8 cellular contexts compared by ENCODE assay signal in genomic region chr3:189947948-189948723, GRCh38.
DNase-seq lines count a peak whose midpoint lies in the region; ATAC-seq and TF ChIP-seq lines count a peak whose summit lies in the region.

No MANE protein-coding gene starts in this region.

- H3K9me3 ChIP-seq in OCI-LY7 (ENCODE audit: low read length) (no peaks in the 10 kb centered on the region), esophagus squamous epithelium (no peaks in the 10 kb centered on the region), upper lobe of left lung (no peaks in the 10 kb centered on the region)

- CTCF ChIA-PET in OCI-LY7 (lab: Charles Lee; ENCODE audit: unreplicated experiment) = no interaction called here

- H2AFZ ChIP-seq in GM23338 (no peak overlapping the region), OCI-LY7 (ENCODE audit: low read length) (peak overlapping the region; percentile 8; the same call in 1 of the 2 replicates)

- no peaks in the 10 kb centered on the region for H3F3A ChIP-seq in GM23338 (replicated peaks; ENCODE audit: low read depth)

- H3K36me3 ChIP-seq in GM23338 (ENCODE audit: insufficient read depth) (no peaks in the 10 kb centered on the region), OCI-LY7 (ENCODE audit: insufficient read depth, low read length) (no peaks in the 10 kb centered on the region), esophagus squamous epithelium (no peaks in the 10 kb centered on the region), upper lobe of left lung (no peaks in the 10 kb centered on the region)

- POLR2A ChIA-PET in OCI-LY7 (lab: Charles Lee) = interaction anchor here (0.5 kb wide), 1 partner anchor 185 kb away, joined by 3 read pairs; no protein-coding TSS in a partner anchor

- 13 to 25% methylated on average over 6 of the region's 6 CpGs for WGBS in esophagus squamous epithelium, 2 donors
- WGBS in upper lobe of left lung, 2 donors = 33 to 40% methylated on average over 6 of the region's 6 CpGs

- H3K9me2 ChIP-seq in GM23338 (ENCODE audit: insufficient read depth) (no peaks in the 10 kb centered on the region), OCI-LY7 (ENCODE audit: insufficient read depth, low read length) (no peaks in the 10 kb centered on the region)

- H3K4me1 Mint-ChIP-seq in GM23338 = no peaks in the 10 kb centered on the region

- no peaks in the 10 kb centered on the region for H3K4me1 ChIP-seq in GM23338 (ENCODE audit: insufficient read depth)
- no peaks in the 10 kb centered on the region for H3K4me1 ChIP-seq in OCI-LY7 (ENCODE audit: insufficient read depth, low read length, poor library complexity, severe bottlenecking)
- peaks cover 9 to 58% (median 11%) of the 10 kb centered on the region in 3 donors for H3K4me1 ChIP-seq in esophagus squamous epithelium
- H3K4me1 ChIP-seq in upper lobe of left lung = peaks cover 0 to 5% (median 0%) of the 10 kb centered on the region in 4 donors

- no peaks in the 10 kb centered on the region for H3K27me3 ChIP-seq in GM23338 (ENCODE audit: insufficient read depth)
- H3K27me3 ChIP-seq in esophagus squamous epithelium = no peaks in the 10 kb centered on the region
- no peaks in the 10 kb centered on the region for H3K27me3 ChIP-seq in upper lobe of left lung

- no peaks in the 10 kb centered on the region for H3K9me3 Mint-ChIP-seq in GM23338

- peak; percentile 11 for DNase-seq in DMS79 (lab: John Stamatoyannopoulos, UW)
- peak; percentile 67 for DNase-seq in GM23338 (ENCODE audit: low spot score)
- peak; percentile 31 for DNase-seq in OCI-LY7 (ENCODE audit: low spot score)
- no peak for DNase-seq in esophagus squamous epithelium (lab: John Stamatoyannopoulos, UW)
- no peak for DNase-seq in upper lobe of left lung
- DNase-seq in cerebellar nuclear complex (lab: John Stamatoyannopoulos, UW) = no peak
- DNase-seq in GM19238 (ENCODE audit: insufficient read length, low spot score) = no peak
- no peak for DNase-seq in stimulated activated CD4-positive, alpha-beta T cell treated with anti-CD3 and anti-CD28 coated beads, Interleukin-15, amount 100 ng/mL, for 24 hours

- H3K36me3 Mint-ChIP-seq in GM23338 (ENCODE audit: low read depth) = no peaks in the 10 kb centered on the region

- intact Hi-C loops in OCI-LY7 (cut with micrococcal nuclease; ENCODE audit: unreplicated experiment) (loop anchor here (1.0 kb wide), 1 partner anchor 676 kb away; no protein-coding TSS in a partner anchor), esophagus squamous epithelium (cut with DNase I) (loop anchor here (10.0 kb wide), 1 partner anchor 153 kb away; no protein-coding TSS in a partner anchor)

- H3K27ac ChIP-seq in GM23338 (ENCODE audit: low read depth) (no peak overlapping the region), OCI-LY7 (ENCODE audit: low read depth, low read length, poor library complexity, severe bottlenecking) (no peak overlapping the region), esophagus squamous epithelium (peak overlapping the region in 3 of 4 donors; percentile 68 to 93 (median 69)), upper lobe of left lung (no peak overlapping the region)

- H3K4me2 ChIP-seq in GM23338 (no peak overlapping the region), OCI-LY7 (ENCODE audit: low read length) (no peak overlapping the region)

- peak; percentile 39; the same call in 2 of the 3 replicates for ATAC-seq in GM23338
- no peak for ATAC-seq in upper lobe of left lung (ENCODE audit: low FRiP score in 2 of 2)

- peak; percentile 72 to 88 for TF ChIP-seq CTCF in GM23338 (conservative IDR thresholded peaks at IDR 0.05; ENCODE audit: low read depth in 2 of 2)
- TF ChIP-seq CTCF in OCI-LY7 (conservative IDR thresholded peaks at IDR 0.05; ENCODE audit: low read length) = peak; percentile 79
- TF ChIP-seq CTCF in esophagus squamous epithelium (IDR thresholded peaks at IDR 0.05) = peak; percentile 16 to 79 (median 52)
- peak in 4 of 6 experiments; percentile 18 to 42 (median 34) for TF ChIP-seq CTCF in upper lobe of left lung (IDR thresholded peaks at IDR 0.05)

- H3K79me2 ChIP-seq in GM23338 (replicated peaks; ENCODE audit: insufficient read depth) (no peaks in the 10 kb centered on the region), OCI-LY7 (ENCODE audit: insufficient read depth, low read depth, low read length) (no peaks in the 10 kb centered on the region)

- no peak overlapping the region for H3K27ac Mint-ChIP-seq in GM23338

- H3K4me3 ChIP-seq in GM23338 = no peak overlapping the region
- H3K4me3 ChIP-seq in OCI-LY7 (ENCODE audit: low read depth, low read length, poor library complexity, severe bottlenecking) = no peak overlapping the region
- H3K4me3 ChIP-seq in esophagus squamous epithelium = no peak overlapping the region
- no peak overlapping the region for H3K4me3 ChIP-seq in upper lobe of left lung

- BruUV-seq in OCI-LY7 (replicated peaks; lab: Mats Ljungman, UMichigan) = no TSS peak

- TF ChIP-seq EP300 in upper lobe of left lung (IDR thresholded peaks at IDR 0.05) = no peak

- no peaks in the 10 kb centered on the region for H3K27me3 Mint-ChIP-seq in GM23338 (ENCODE audit: insufficient read depth, low read depth, poor library complexity)

- H4K20me1 ChIP-seq in GM23338 (replicated peaks; ENCODE audit: insufficient read depth) (no peaks in the 10 kb centered on the region), OCI-LY7 (ENCODE audit: insufficient read depth, low read length) (no peaks in the 10 kb centered on the region)

- TF ChIP-seq POLR2A in esophagus squamous epithelium (IDR thresholded peaks at IDR 0.05) = no peak
- TF ChIP-seq POLR2A in upper lobe of left lung (IDR thresholded peaks at IDR 0.05) = no peak

- H3K4me3 Mint-ChIP-seq in GM23338 = no peak overlapping the region

TF ChIP-seq in GM23338, 12 proteins besides CTCF, POLR2A, EP300 and RAD21 (continues in another document):
- TF ChIP-seq ZNF114 (CRISPR knock-in tag; IDR thresholded peaks at IDR 0.05) (no peak), CREB1 (CRISPR knock-in tag; IDR thresholded peaks at IDR 0.05; ENCODE audit: low read depth) (no peak), EZH2 (IDR thresholded peaks at IDR 0.05; ENCODE audit: low read depth, unreplicated experiment) (no peak), EZH2phosphoT487 (IDR thresholded peaks at IDR 0.05; ENCODE audit: unreplicated experiment) (no peak), NANOG (IDR thresholded peaks at IDR 0.05; ENCODE audit: borderline replicate concordance) (no peak), ZNF462 (CRISPR knock-in tag; IDR thresholded peaks at IDR 0.05) (no peak), JUNB (IDR thresholded peaks at IDR 0.05; ENCODE audit: unreplicated experiment) (no peak), POLR2AphosphoS5 (IDR thresholded peaks at IDR 0.05; ENCODE audit: low read depth) (no peak), ZNF331 (CRISPR knock-in tag; IDR thresholded peaks at IDR 0.05; ENCODE audit: low read depth) (no peak)

Comparison
In these comparisons a context has a peak if more than half of its experiments do, and no peak if none do; other contexts are left out.
1. DNase-seq: peak in DMS79 (single experiment), GM23338 (single experiment) and OCI-LY7 (single experiment); none in esophagus squamous epithelium (single experiment), upper lobe of left lung (0 of 2), cerebellar nuclear complex (0 of 2), GM19238 (single experiment) and stimulated activated CD4-positive, alpha-beta T cell treated with anti-CD3 and anti-CD28 coated beads, Interleukin-15, amount 100 ng/mL, for 24 hours (single experiment).
2. H3K27ac ChIP-seq: peak in esophagus squamous epithelium (3 of 4); none in GM23338 (single experiment), OCI-LY7 (single experiment) and upper lobe of left lung (0 of 4).
3. Peak in every context shown above with its lines, with median percentiles within 50 percentile points of each other: CTCF ChIP-seq.